Comparison of ENCODE assay signal across 2 cellular contexts in the genomic region with DNA sequence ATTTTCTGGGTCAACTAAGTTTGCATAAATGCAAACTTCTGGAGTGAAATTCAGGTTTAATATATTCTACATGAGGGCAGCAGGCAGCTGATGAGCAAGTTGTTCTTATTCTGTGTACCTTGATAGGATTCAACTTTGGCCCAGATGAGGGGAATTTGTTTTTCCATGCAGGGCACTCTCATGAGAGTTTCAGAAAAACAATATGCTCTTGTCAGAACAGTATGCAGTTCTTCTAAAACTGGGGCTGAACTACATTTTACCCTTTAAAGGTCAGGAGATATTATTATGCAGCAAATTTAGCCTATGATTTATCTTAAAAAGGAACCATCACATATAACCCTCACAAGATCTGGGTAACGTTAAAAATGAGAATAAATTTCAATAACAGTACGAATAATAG.
TF ChIP-seq lines count a peak whose summit lies in the region.

No MANE protein-coding gene starts in this region.

TF ChIP-seq in liver, 16 proteins besides CTCF, POLR2A, EP300 and RAD21 (continued from another document):
- TF ChIP-seq RXRA (IDR thresholded peaks at IDR 0.05) = peak; percentile 16 to 26

TF ChIP-seq in HepG2, 621 proteins besides CTCF, POLR2A, EP300 and RAD21 (continued from another document):
- TF ChIP-seq WIZ (CRISPR knock-in tag; IDR thresholded peaks at IDR 0.05) = no peak
